17 cellular contexts compared by ENCODE assay signal in the genomic region with DNA sequence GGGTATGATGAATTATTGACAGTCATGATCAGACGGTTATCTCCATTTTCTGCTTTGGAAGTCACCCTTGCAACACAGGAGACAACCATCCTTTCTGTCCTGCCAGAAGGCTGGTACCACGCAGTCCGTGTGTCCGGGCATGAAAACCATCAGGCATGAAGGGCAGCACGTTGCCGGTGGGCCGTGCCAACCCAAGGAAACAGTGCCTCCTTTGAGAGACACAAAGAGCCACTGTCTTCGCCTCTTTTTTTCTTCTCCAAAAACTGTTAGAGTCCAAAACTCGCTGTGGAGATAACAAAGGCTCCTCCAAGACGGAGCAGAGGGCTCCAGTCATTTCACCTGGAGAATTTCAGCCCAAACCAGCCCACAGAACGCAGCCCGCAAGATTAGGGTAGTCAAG.
"Had no signal": no experiment of that assay in that cellular context is flagged by ENCODE, and none has a peak within 500 bp of the region (broad histone marks: within the 10 kb centered on the region; RNA-seq: fewer than 3 reads in every experiment).

No MANE protein-coding gene starts in this region.

- H3K27ac ChIP-seq: colonic mucosa, pancreas, right atrium auricular region, stomach, tibial nerve had no signal

- H3K4me1 Mint-ChIP-seq: immature natural killer cell, T-cell had no signal

- ATAC-seq: activated naive CD4-positive, alpha-beta T cell treated with anti-CD3 and anti-CD28 coated beads, Interleukin-2, amount 50 U/mL, for 72 hours; activated T-cell treated with anti-CD3 and anti-CD28 coated beads, Interleukin-2, amount 50 U/mL, for 4 hours; pancreas; T-cell had no signal

- H3K4me3 Mint-ChIP-seq: activated CD4-positive, alpha-beta memory T cell treated with anti-CD3 and anti-CD28 coated beads for 36 hours; activated T-cell treated with anti-CD3 and anti-CD28 coated beads, Interleukin-2, amount 50 U/mL, for 4 hours; immature natural killer cell; memory B cell; neural crest cell; T-cell had no signal

- H3K4me3 ChIP-seq: colonic mucosa, pancreas, right atrium auricular region, stomach, tibial nerve had no signal

- H3K9me3 Mint-ChIP-seq: activated CD4-positive, alpha-beta memory T cell treated with anti-CD3 and anti-CD28 coated beads for 36 hours; activated T-cell treated with anti-CD3 and anti-CD28 coated beads, Interleukin-2, amount 50 U/mL, for 4 hours had no signal

- H3K36me3 Mint-ChIP-seq: activated CD4-positive, alpha-beta memory T cell treated with anti-CD3 and anti-CD28 coated beads for 36 hours; activated naive CD4-positive, alpha-beta T cell treated with anti-CD3 and anti-CD28 coated beads, Interleukin-2, amount 50 U/mL, for 72 hours; immature natural killer cell; T-cell had no signal

- H3K27me3 ChIP-seq: colonic mucosa, pancreas, right atrium auricular region, stomach, tibial nerve had no signal

- H3K27me3 Mint-ChIP-seq: activated CD4-positive, alpha-beta memory T cell treated with anti-CD3 and anti-CD28 coated beads for 36 hours; T-cell had no signal

- DNase-seq: activated CD4-positive, alpha-beta memory T cell treated with anti-CD3 and anti-CD28 coated beads for 36 hours; activated effector memory CD4-positive, alpha-beta T cell treated with anti-CD3 and anti-CD28 coated beads, Interleukin-2, amount 50 U/mL, for 16 hours; activated T-cell treated with anti-CD3 and anti-CD28 coated beads, Interleukin-2, amount 50 U/mL, for 4 hours; aorta; colonic mucosa; effector CD4-positive, alpha-beta T cell; immature natural killer cell; pancreas; small intestine; stomach; T-cell; T1000 had no signal

- H3K27ac Mint-ChIP-seq: activated CD4-positive, alpha-beta memory T cell treated with anti-CD3 and anti-CD28 coated beads for 36 hours; activated naive CD4-positive, alpha-beta T cell treated with anti-CD3 and anti-CD28 coated beads, Interleukin-2, amount 50 U/mL, for 72 hours; immature natural killer cell; memory B cell; T-cell had no signal
